8 cellular contexts compared by ENCODE assay signal in the genomic region with DNA sequence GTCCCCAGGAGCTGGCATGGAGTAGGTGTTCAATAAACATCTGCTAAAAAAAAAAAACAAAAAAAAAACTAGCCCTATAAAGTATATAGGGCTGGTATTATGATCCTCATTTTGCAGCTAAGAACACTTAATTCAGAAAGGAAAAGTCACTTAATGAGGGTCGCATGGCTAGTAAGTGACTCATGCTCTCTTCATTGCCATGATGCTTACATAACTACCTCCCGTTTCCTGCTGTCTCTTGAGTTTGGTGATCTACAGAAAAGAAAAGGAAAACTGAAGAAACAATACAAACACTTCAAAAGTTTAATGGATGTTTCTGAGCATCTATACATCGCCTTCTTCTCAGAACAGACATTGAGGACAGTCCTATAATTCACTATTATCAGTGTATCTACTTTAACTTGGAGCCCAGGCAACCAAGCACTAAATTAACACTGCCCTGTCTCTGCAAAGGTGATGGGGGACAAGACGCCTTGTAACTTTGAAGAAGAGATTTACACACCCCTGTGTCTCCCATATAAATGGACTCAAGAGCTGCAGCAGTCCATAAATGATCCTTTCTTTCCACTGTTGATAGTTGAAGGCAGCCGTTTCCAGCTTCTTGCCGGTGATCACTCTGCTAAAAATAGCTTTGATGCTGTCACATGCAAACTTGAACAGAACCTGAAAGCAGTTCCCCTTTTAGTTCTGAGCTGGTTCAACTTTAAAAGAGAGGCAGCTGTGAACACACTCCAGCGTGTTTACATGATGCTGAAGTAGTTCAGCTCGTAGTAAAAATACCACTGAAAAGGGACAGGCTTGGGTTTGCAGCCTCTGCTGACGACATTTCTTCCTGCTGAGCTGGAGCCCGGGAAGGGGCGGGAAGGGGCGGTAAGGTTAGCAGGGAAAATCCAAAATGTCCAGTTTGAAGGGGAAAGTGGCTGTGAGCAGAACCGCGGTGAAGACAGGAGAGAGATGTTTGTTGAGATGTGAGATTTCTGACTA.
A peak's percentile ranks its signal among the peaks of the same experiment; 100 is the strongest.
DNase-seq lines count a peak whose midpoint lies in the region; ATAC-seq and TF ChIP-seq lines count a peak whose summit lies in the region.

No MANE protein-coding gene starts in this region.

- peak overlapping the region; percentile 38 for H3K4me2 ChIP-seq in neural progenitor cell

- TF ChIP-seq CTCF in WTC11 (IDR thresholded peaks at IDR 0.05), result no peak
- TF ChIP-seq CTCF in foreskin keratinocyte (conservative IDR thresholded peaks at IDR 0.05), result no peak
- TF ChIP-seq CTCF in neural progenitor cell (IDR thresholded peaks at IDR 0.05), result no peak

- no peaks in the 10 kb centered on the region for H3K9me3 ChIP-seq in neural progenitor cell (ENCODE audit: low read depth)

- peaks cover 30% of the 10 kb centered on the region for H3K36me3 Mint-ChIP-seq in WTC11
- peaks cover 17% of the 10 kb centered on the region for H3K36me3 Mint-ChIP-seq in neural progenitor cell

- H3K27me3 ChIP-seq in foreskin keratinocyte (no peaks in the 10 kb centered on the region), neural progenitor cell (no peaks in the 10 kb centered on the region)

- no peak overlapping the region for H3K27ac ChIP-seq in foreskin keratinocyte
- no peak overlapping the region for H3K27ac ChIP-seq in neural progenitor cell

- H3K27me3 Mint-ChIP-seq in WTC11 (ENCODE audit: low read depth), result no peaks in the 10 kb centered on the region
- no peaks in the 10 kb centered on the region for H3K27me3 Mint-ChIP-seq in neural progenitor cell (ENCODE audit: insufficient read depth, low read depth)

- H3K9ac ChIP-seq in neural progenitor cell, result no peak overlapping the region

- H3K4me1 Mint-ChIP-seq in WTC11, result peaks cover 83% of the 10 kb centered on the region
- peaks cover 48% of the 10 kb centered on the region for H3K4me1 Mint-ChIP-seq in neural progenitor cell

- H4K20me1 ChIP-seq in neural progenitor cell (ENCODE audit: low read depth), result peaks cover 2% of the 10 kb centered on the region

- H3K9me3 Mint-ChIP-seq in WTC11, result no peaks in the 10 kb centered on the region
- H3K9me3 Mint-ChIP-seq in neural progenitor cell, result peaks cover 3% of the 10 kb centered on the region

- CTCF ChIA-PET in WTC11 (lab: Charles Lee), result interaction anchor here (0.9 to 1.3 kb wide), 2 partner anchors 26 to 51 kb away, joined by 3 to 4 read pairs; no protein-coding TSS in a partner anchor

- H3F3A ChIP-seq in neural progenitor cell (ENCODE audit: low read depth), result no peaks in the 10 kb centered on the region

- no peak overlapping the region for H3K4me3 ChIP-seq in neural progenitor cell

- no peak overlapping the region for H2AFZ ChIP-seq in neural progenitor cell (replicated peaks)

- DNase-seq in AG08396 (ENCODE audit: low spot score), result peak; percentile 72
- DNase-seq in NCI-H146 treated with DMSO at 0.1 percent for 48 hours (lab: John Stamatoyannopoulos, UW; ENCODE audit: unreplicated experiment), result peak; percentile 36
- no peak for DNase-seq in WTC11 (ENCODE audit: low spot score)
- DNase-seq in foreskin keratinocyte, result peak in 1 of 2 donors; percentile 14
- peak; percentile 22 for DNase-seq in neural progenitor cell (ENCODE audit: low spot score)
- DNase-seq in SK-N-DZ (ENCODE audit: low spot score), result no peak

- H3K27ac Mint-ChIP-seq in WTC11 (peak overlapping the region; percentile 93), neural progenitor cell (peak overlapping the region; percentile 91)

- H3K4me3 Mint-ChIP-seq in WTC11 (peak overlapping the region; percentile 1; the same call in 1 of the 2 replicates), neural progenitor cell (peak overlapping the region; percentile 44)

- ATAC-seq in GM18519 (IDR thresholded peaks at IDR 0.05; ENCODE audit: low FRiP score, unreplicated experiment) (peak; percentile 60), HG02884 (IDR thresholded peaks at IDR 0.05; ENCODE audit: unreplicated experiment) (peak; percentile 51), WTC11 (no peak), foreskin keratinocyte (peak; percentile 57)

- POLR2A ChIA-PET in WTC11 (lab: Charles Lee), result no interaction called here

- H3K4me1 ChIP-seq in foreskin keratinocyte, result peaks cover 11% of the 10 kb centered on the region
- H3K4me1 ChIP-seq in neural progenitor cell, result peaks cover 21% of the 10 kb centered on the region

- peaks cover 46% of the 10 kb centered on the region for H3K79me2 ChIP-seq in neural progenitor cell (ENCODE audit: low read depth)

- no peaks in the 10 kb centered on the region for H3K36me3 ChIP-seq in neural progenitor cell

TF ChIP-seq in WTC11, 78 proteins besides CTCF, POLR2A, EP300 and RAD21:
- TF ChIP-seq ZNF121 (CRISPR knock-in tag; IDR thresholded peaks at IDR 0.05) (no peak), IRF2 (CRISPR knock-in tag; IDR thresholded peaks at IDR 0.05; ENCODE audit: borderline replicate concordance, low read depth) (no peak), ZNF416 (CRISPR knock-in tag; IDR thresholded peaks at IDR 0.05) (no peak), NFE2L1 (CRISPR knock-in tag; IDR thresholded peaks at IDR 0.05) (no peak), GABPB1 (CRISPR knock-in tag; IDR thresholded peaks at IDR 0.05) (no peak), KAT7 (CRISPR knock-in tag; IDR thresholded peaks at IDR 0.05; ENCODE audit: borderline replicate concordance) (no peak), NFATC4 (CRISPR knock-in tag; IDR thresholded peaks at IDR 0.05) (no peak), EMX1 (CRISPR knock-in tag; IDR thresholded peaks at IDR 0.05) (no peak)
- TF ChIP-seq, protein P1, sequence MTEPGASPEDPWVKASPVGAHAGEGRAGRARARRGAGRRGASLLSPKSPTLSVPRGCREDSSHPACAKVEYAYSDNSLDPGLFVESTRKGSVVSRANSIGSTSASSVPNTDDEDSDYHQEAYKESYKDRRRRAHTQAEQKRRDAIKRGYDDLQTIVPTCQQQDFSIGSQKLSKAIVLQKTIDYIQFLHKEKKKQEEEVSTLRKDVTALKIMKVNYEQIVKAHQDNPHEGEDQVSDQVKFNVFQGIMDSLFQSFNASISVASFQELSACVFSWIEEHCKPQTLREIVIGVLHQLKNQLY (CRISPR knock-in tag; IDR thresholded peaks at IDR 0.05), result no peak
- TF ChIP-seq, protein P2, sequence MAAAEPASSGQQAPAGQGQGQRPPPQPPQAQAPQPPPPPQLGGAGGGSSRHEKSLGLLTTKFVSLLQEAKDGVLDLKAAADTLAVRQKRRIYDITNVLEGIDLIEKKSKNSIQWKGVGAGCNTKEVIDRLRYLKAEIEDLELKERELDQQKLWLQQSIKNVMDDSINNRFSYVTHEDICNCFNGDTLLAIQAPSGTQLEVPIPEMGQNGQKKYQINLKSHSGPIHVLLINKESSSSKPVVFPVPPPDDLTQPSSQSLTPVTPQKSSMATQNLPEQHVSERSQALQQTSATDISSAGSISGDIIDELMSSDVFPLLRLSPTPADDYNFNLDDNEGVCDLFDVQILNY (CRISPR knock-in tag; IDR thresholded peaks at IDR 0.05), result no peak
- TF ChIP-seq, protein P3, sequence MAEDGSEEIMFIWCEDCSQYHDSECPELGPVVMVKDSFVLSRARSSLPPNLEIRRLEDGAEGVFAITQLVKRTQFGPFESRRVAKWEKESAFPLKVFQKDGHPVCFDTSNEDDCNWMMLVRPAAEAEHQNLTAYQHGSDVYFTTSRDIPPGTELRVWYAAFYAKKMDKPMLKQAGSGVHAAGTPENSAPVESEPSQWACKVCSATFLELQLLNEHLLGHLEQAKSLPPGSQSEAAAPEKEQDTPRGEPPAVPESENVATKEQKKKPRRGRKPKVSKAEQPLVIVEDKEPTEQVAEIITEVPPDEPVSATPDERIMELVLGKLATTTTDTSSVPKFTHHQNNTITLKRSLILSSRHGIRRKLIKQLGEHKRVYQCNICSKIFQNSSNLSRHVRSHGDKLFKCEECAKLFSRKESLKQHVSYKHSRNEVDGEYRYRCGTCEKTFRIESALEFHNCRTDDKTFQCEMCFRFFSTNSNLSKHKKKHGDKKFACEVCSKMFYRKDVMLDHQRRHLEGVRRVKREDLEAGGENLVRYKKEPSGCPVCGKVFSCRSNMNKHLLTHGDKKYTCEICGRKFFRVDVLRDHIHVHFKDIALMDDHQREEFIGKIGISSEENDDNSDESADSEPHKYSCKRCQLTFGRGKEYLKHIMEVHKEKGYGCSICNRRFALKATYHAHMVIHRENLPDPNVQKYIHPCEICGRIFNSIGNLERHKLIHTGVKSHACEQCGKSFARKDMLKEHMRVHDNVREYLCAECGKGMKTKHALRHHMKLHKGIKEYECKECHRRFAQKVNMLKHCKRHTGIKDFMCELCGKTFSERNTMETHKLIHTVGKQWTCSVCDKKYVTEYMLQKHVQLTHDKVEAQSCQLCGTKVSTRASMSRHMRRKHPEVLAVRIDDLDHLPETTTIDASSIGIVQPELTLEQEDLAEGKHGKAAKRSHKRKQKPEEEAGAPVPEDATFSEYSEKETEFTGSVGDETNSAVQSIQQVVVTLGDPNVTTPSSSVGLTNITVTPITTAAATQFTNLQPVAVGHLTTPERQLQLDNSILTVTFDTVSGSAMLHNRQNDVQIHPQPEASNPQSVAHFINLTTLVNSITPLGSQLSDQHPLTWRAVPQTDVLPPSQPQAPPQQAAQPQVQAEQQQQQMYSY (CRISPR knock-in tag; IDR thresholded peaks at IDR 0.05), result no peak

Comparison
In these comparisons a context has a peak if more than half of its experiments do, and no peak if none do; other contexts are left out.
1. DNase-seq: peak in AG08396 (single experiment), NCI-H146 treated with DMSO at 0.1 percent for 48 hours (single experiment) and neural progenitor cell (single experiment); none in WTC11 (single experiment) and SK-N-DZ (single experiment).